30 cellular contexts compared by ENCODE assay signal in genomic region chr4:154595807-154596206, GRCh38. TPM values are rescaled to one million over a fixed set of nuclear protein-coding genes. Genes with fewer than 3 reads are reported as not detected.
A peak's percentile ranks its signal among the peaks of the same experiment; 100 is the strongest.
DNase-seq lines count a peak whose midpoint lies in the region; ATAC-seq and TF ChIP-seq lines count a peak whose summit lies in the region.
"Had no signal": no experiment of that assay in that cellular context is flagged by ENCODE, and none has a peak within 500 bp of the region (broad histone marks: within the 10 kb centered on the region; RNA-seq: fewer than 3 reads in every experiment).

No MANE protein-coding gene starts in this region.

- H3K4me3 Mint-ChIP-seq in chondrocyte (ENCODE audit: unreplicated experiment) = no peak overlapping the region
- H3K4me3 Mint-ChIP-seq: activated naive CD4-positive, alpha-beta T cell treated with anti-CD3 and anti-CD28 coated beads for 36 hours; brain; CD4-positive, CD25-positive, alpha-beta regulatory T cell; naive thymus-derived CD8-positive, alpha-beta T cell; T-helper 1 cell treated with Interleukin-12 subunit alpha and Interleukin-12 subunit beta and Interleukin-4 antibody, amounts not matched to agents 30 μg/mL and 1 μg/mL, for 36 hours had no signal

- peak; percentile 52 for DNase-seq in Caki2 (ENCODE audit: low read depth)
- peak; percentile 37 for DNase-seq in NCI-H226
- DNase-seq in epithelial cell of esophagus (ENCODE audit: low read depth) = peak; percentile 71
- no peak for DNase-seq in left lung
- DNase-seq in activated CD8-positive, alpha-beta memory T cell treated with anti-CD3 and anti-CD28 coated beads for 24 hours = no peak
- no peak for DNase-seq in chondrocyte (ENCODE audit: low spot score)
- DNase-seq in SKM-1 (lab: John Stamatoyannopoulos, UW; ENCODE audit: unreplicated experiment) = no peak
- no peak for DNase-seq in tibial artery
- DNase-seq: activated CD4-positive, alpha-beta T cell treated with anti-CD3 and anti-CD28 coated beads, Interleukin-2, amount 50 U/mL, for 48 hours; activated naive CD4-positive, alpha-beta T cell treated with anti-CD3 and anti-CD28 coated beads for 36 hours; adrenal gland; AML-193; CD4-positive, CD25-positive, alpha-beta regulatory T cell; H7; left ventricle myocardium superior; naive thymus-derived CD8-positive, alpha-beta T cell; NCI-H1417; NCI-H2081; NCI-H82; RPMI8226; sigmoid colon; stimulated activated CD4-positive, alpha-beta T cell treated with anti-CD3 and anti-CD28 coated beads, Interleukin-4, amount 100 ng/mL, for 24 hours had no signal

- intact Hi-C loops in left lung (cut with DNase I) (no loop called here), tibial artery (cut with DNase I; ENCODE audit: low total_unique reads) (no loop called here)

- H3K27me3 ChIP-seq in left lung (no peaks in the 10 kb centered on the region), tibial artery (peaks cover 0 to under 1% of the 10 kb centered on the region in 2 donors)
- H3K27me3 ChIP-seq: adrenal gland, sigmoid colon, tibial nerve had no signal

- ATAC-seq in left lung = peak; percentile 62
- ATAC-seq: activated CD4-positive, CD25-positive, alpha-beta regulatory T cell treated with anti-CD3 and anti-CD28 coated beads, Interleukin-2, amount 50 U/mL, for 24 hours; left ventricle myocardium superior; naive thymus-derived CD8-positive, alpha-beta T cell had no signal

- H3K27ac Mint-ChIP-seq in chondrocyte (ENCODE audit: unreplicated experiment) = no peak overlapping the region
- H3K27ac Mint-ChIP-seq: activated naive CD4-positive, alpha-beta T cell treated with anti-CD3 and anti-CD28 coated beads for 36 hours; brain; CD4-positive, CD25-positive, alpha-beta regulatory T cell; naive thymus-derived CD8-positive, alpha-beta T cell; T-helper 1 cell treated with Interleukin-12 subunit alpha and Interleukin-12 subunit beta and Interleukin-4 antibody, amounts not matched to agents 30 μg/mL and 1 μg/mL, for 36 hours had no signal

- H3K27ac ChIP-seq in left lung (no peak overlapping the region), tibial artery (no peak overlapping the region)
- H3K27ac ChIP-seq: adrenal gland, KMS-11, prostate gland, sigmoid colon, tibial nerve had no signal

- in situ Hi-C loops in Caki2 (cut with HindIII; ENCODE audit: low pct_unique_long_range_greater_than_20kb, low sequenced_read_pairs) = no loop called here

- H3K9me3 ChIP-seq in left lung = no peaks in the 10 kb centered on the region
- no peaks in the 10 kb centered on the region for H3K9me3 ChIP-seq in tibial artery
- H3K9me3 ChIP-seq: adrenal gland, prostate gland, sigmoid colon, tibial nerve had no signal

- H3K4me1 ChIP-seq in left lung (no peaks in the 10 kb centered on the region), tibial artery (no peaks in the 10 kb centered on the region)
- H3K4me1 ChIP-seq: adrenal gland, prostate gland, sigmoid colon, tibial nerve had no signal

- H3K4me3 ChIP-seq in epithelial cell of esophagus (ENCODE audit: low read length) (no peak overlapping the region), left lung (no peak overlapping the region), tibial artery (no peak overlapping the region)
- H3K4me3 ChIP-seq: adrenal gland, prostate gland, sigmoid colon, tibial nerve had no signal

- H3K4me1 Mint-ChIP-seq in chondrocyte (ENCODE audit: low read depth) = no peaks in the 10 kb centered on the region
- H3K4me1 Mint-ChIP-seq: brain; CD4-positive, CD25-positive, alpha-beta regulatory T cell; naive thymus-derived CD8-positive, alpha-beta T cell had no signal

- no peak for TF ChIP-seq CTCF in epithelial cell of esophagus (IDR thresholded peaks at IDR 0.05; ENCODE audit: insufficient read depth, low read depth, low read length, missing control alignments)
- TF ChIP-seq CTCF in left lung (IDR thresholded peaks at IDR 0.05) = no peak
- no peak for TF ChIP-seq CTCF in chondrocyte (IDR thresholded peaks at IDR 0.05)
- no peak for TF ChIP-seq CTCF in tibial artery (IDR thresholded peaks at IDR 0.05)

- H3K36me3 ChIP-seq in left lung (no peaks in the 10 kb centered on the region), tibial artery (no peaks in the 10 kb centered on the region)
- H3K36me3 ChIP-seq: adrenal gland, prostate gland, sigmoid colon, tibial nerve had no signal

- peaks cover 29% of the 10 kb centered on the region for H3K27me3 Mint-ChIP-seq in chondrocyte (ENCODE audit: low read depth)

- no peaks in the 10 kb centered on the region for H3K36me3 Mint-ChIP-seq in chondrocyte (ENCODE audit: low read depth)
- H3K36me3 Mint-ChIP-seq: brain; CD4-positive, CD25-positive, alpha-beta regulatory T cell; naive thymus-derived CD8-positive, alpha-beta T cell had no signal

- no peaks in the 10 kb centered on the region for H3K9me3 Mint-ChIP-seq in chondrocyte (ENCODE audit: low read depth)
- H3K9me3 Mint-ChIP-seq: activated naive CD4-positive, alpha-beta T cell treated with anti-CD3 and anti-CD28 coated beads for 36 hours; brain; T-helper 1 cell treated with Interleukin-12 subunit alpha and Interleukin-12 subunit beta and Interleukin-4 antibody, amounts not matched to agents 30 μg/mL and 1 μg/mL, for 36 hours had no signal

RNA-seq across cellular contexts. Expression of gene FGA, which starts 5.3 kb away (rescaled TPM):
- total RNA-seq in Caki2 (2014; rRNA removed; shearing (Covaris generic); ENCODE audit: low replicate concordance) = not detected in 2 replicates
- total RNA-seq in left lung (10 to 100 TPM in 1 of 2 donors, 1 to 10 TPM in 1; 3.6 to 75.6 TPM), chondrocyte (not detected in 3 replicates)
- total RNA-seq: A673; activated naive CD4-positive, alpha-beta T cell treated with anti-CD3 and anti-CD28 coated beads for 36 hours; CD4-positive, CD25-positive, alpha-beta regulatory T cell; glomerular endothelial cell; H7; left ventricle myocardium superior; naive thymus-derived CD8-positive, alpha-beta T cell; sigmoid colon had no signal

RNA-seq across cellular contexts. Expression of gene FGG, which starts 16.6 kb away (rescaled TPM):
- total RNA-seq in Caki2 (2014; rRNA removed; shearing (Covaris generic); ENCODE audit: low replicate concordance) = not detected in 2 replicates
- total RNA-seq in left lung (100 to 1,000 TPM in 1 of 2 donors, 10 to 100 TPM in 1; 11.2 to 384 TPM), chondrocyte (not detected in 3 replicates)
- total RNA-seq: A673; activated naive CD4-positive, alpha-beta T cell treated with anti-CD3 and anti-CD28 coated beads for 36 hours; CD4-positive, CD25-positive, alpha-beta regulatory T cell; glomerular endothelial cell; H7; left ventricle myocardium superior; naive thymus-derived CD8-positive, alpha-beta T cell; prostate gland; sigmoid colon; tibial nerve had no signal

RNA-seq across cellular contexts. Expression of gene FGB, which starts 33.0 kb away (rescaled TPM):
- total RNA-seq in Caki2 (2014; rRNA removed; shearing (Covaris generic); ENCODE audit: low replicate concordance) = 0.37 TPM in 1 of 2 replicates, not detected in the other
- total RNA-seq in left lung (under 1 TPM in 1 of 2 donors, not detected in 1; 0.26 TPM), chondrocyte (2.1 to 2.4 TPM in 2 of 3 replicates, not detected in the other)
- total RNA-seq: A673; activated naive CD4-positive, alpha-beta T cell treated with anti-CD3 and anti-CD28 coated beads for 36 hours; CD4-positive, CD25-positive, alpha-beta regulatory T cell; glomerular endothelial cell; H7; left ventricle myocardium superior; naive thymus-derived CD8-positive, alpha-beta T cell; prostate gland; sigmoid colon; tibial nerve had no signal

RNA-seq across cellular contexts. Expression of gene PLRG1, which starts 45.6 kb away (rescaled TPM):
- 62.1 and 105 TPM in 2 replicates for total RNA-seq in Caki2 (2014; rRNA removed; shearing (Covaris generic); ENCODE audit: low replicate concordance)
- 10 to 100 TPM; 58.0 to 68.1 TPM for total RNA-seq in left lung
- total RNA-seq in chondrocyte = 58.0 to 70.3 TPM (median 59.6 TPM) in 3 replicates

Comparison
In these comparisons a context has a peak if more than half of its experiments do, and no peak if none do; other contexts are left out.
1. DNase-seq: peak in Caki2 (single experiment), NCI-H226 (single experiment) and epithelial cell of esophagus (single experiment); none in left lung (0 of 2), activated CD8-positive, alpha-beta memory T cell treated with anti-CD3 and anti-CD28 coated beads for 24 hours (single experiment), chondrocyte (single experiment), SKM-1 (single experiment) and tibial artery (0 of 2).
2. RNA of gene FGG, which starts 16.6 kb away (total RNA-seq): 11.2 to 384 TPM in left lung; not detected in Caki2 and not detected in chondrocyte; every median in the first group is over 10 times any median in the second.